Comparison of ENCODE assay signal across 8 cellular contexts in the genomic region with DNA sequence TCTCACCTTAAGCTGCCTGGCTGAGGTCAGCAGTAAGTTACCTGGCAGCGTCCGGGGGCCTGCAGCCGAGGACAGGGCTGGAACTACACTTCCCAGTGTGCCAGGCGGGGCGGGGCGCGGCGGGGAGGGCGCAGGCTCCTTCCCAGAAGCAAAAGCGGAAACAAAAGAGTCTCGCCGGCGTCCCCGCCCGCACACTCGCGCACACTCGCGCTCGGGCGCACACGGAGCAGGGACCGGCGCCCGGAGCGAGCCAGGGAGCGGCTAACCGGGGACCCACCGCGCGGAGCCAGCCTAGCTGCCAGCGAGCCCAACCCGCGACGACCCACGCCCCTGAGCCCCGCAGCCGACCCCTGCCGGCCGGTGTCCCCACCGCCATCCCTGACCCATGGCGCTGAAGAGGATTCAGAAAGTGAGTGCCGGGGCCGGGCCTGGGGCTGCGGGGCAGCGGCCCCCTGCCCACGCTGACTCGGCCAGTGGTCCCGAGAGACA. TPM values are rescaled to one million over a fixed set of nuclear protein-coding genes. Genes with fewer than 3 reads are reported as not detected.
DNase-seq lines count a peak whose midpoint lies in the region; ATAC-seq and TF ChIP-seq lines count a peak whose summit lies in the region.

A gene (plus strand): TSS at position 190 of the 489 bp plus-strand sequence. CDS start 196 bp downstream, at position 386.

- peak; percentile 98 for ATAC-seq in HG02678 (IDR thresholded peaks at IDR 0.05; ENCODE audit: unreplicated experiment)

- no peaks in the 10 kb centered on the region for H3K27me3 ChIP-seq in hepatocyte

- no peaks in the 10 kb centered on the region for H3K4me1 ChIP-seq in hepatocyte (ENCODE audit: insufficient read depth)

- H3K36me3 ChIP-seq in hepatocyte (replicated peaks; ENCODE audit: insufficient read depth, low read depth): no peaks in the 10 kb centered on the region

- H2AFZ ChIP-seq in hepatocyte: peak within 1 kb of the TSS; percentile 91

- peaks cover 47% of the 10 kb centered on the region for H3K79me2 ChIP-seq in hepatocyte

- peak within 1 kb of the TSS; percentile 78 for H3K4me2 ChIP-seq in hepatocyte

- in situ Hi-C loops in GM13976 (cut with MboI; ENCODE audit: low sequenced_read_pairs, unreplicated experiment): no loop called here
- in situ Hi-C loops in astrocyte of the cerebellum (cut with HindIII; ENCODE audit: low sequenced_read_pairs): no loop called here

- no peaks in the 10 kb centered on the region for H3K9me3 ChIP-seq in hepatocyte (ENCODE audit: low read depth)

- H3K4me3 ChIP-seq in astrocyte of the cerebellum (ENCODE audit: low read depth, low read length) (peak within 1 kb of the TSS; percentile 88), hepatocyte (peak within 1 kb of the TSS; percentile 97)

- DNase-seq in GM13976 (ENCODE audit: low spot score) (peak; percentile 91), NCI-H1417 (lab: John Stamatoyannopoulos, UW) (peak; percentile 71 to 83 (median 77)), T-helper 22 cell (ENCODE audit: low read depth) (peak; percentile 55), astrocyte of the cerebellum (ENCODE audit: low read depth) (peak; percentile 8), hepatocyte (ENCODE audit: low spot score) (peak; percentile 90), retina (peak; percentile 90), OCI-M2 (lab: John Stamatoyannopoulos, UW; ENCODE audit: unreplicated experiment) (no peak)

- 0% methylated on average over 23 of the region's 49 CpGs for WGBS in hepatocyte (ENCODE audit: low lambda C conversion rate, missing lambda C conversion rate)

- H3K27ac ChIP-seq in hepatocyte: peak within 1 kb of the TSS; percentile 85

- peaks cover 5% of the 10 kb centered on the region for H4K20me1 ChIP-seq in hepatocyte (ENCODE audit: insufficient read depth, poor library complexity, severe bottlenecking)

- TF ChIP-seq CTCF in GM13976 (IDR thresholded peaks at IDR 0.05; ENCODE audit: borderline replicate concordance, control extremely low read depth, extremely low read depth, insufficient read depth, missing control alignments): no peak
- peak; percentile 34 for TF ChIP-seq CTCF in astrocyte of the cerebellum (IDR thresholded peaks at IDR 0.05; ENCODE audit: low read depth, low read length, missing control alignments)
- peak; percentile 8 for TF ChIP-seq CTCF in hepatocyte (IDR thresholded peaks at IDR 0.05; ENCODE audit: poor library complexity)

- no peaks in the 10 kb centered on the region for H3K9me2 ChIP-seq in hepatocyte (replicated peaks; ENCODE audit: insufficient read depth)

RNA-seq across cellular contexts. Expression of the gene that starts here (rescaled TPM):
- total RNA-seq in hepatocyte: 26.6 and 28.7 TPM in 2 replicates
- 19.2 and 22.1 TPM in 2 replicates for polyA plus RNA-seq in hepatocyte
